1 cellular context compared by ENCODE assay signal in the genomic region with DNA sequence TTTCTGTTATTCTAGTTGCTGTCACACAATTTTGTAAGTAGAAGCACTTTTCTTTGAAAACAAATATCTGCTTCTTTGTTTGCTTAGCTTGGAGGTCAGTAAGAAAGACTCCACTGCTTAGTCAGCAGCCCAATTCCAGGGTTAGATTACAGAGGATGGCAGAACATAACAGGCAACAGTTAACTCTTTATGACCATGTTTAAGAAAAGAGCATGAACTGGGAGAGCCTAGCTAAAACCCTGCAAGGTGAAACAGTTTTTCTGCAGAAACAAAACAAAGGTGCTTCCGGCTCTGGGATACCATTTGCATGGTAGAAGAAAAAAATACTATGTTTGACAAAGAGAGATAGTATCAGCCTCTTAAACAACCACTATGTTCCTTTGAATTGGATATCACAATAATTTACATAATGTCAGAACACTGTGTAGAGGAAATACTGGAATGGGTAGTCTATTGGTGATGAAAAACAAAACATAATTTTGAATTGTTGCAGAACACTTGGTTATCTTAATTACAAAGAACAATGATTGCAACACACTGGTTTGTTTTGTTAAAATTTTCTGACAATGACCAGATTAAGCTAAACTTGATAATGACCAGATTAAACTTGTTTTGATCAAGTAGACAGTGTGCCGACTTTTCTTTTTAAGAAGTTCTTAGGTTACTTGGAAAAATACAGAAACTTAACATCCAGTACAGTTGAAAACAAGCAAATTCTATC.
TF ChIP-seq lines count a peak whose summit lies in the region.

No MANE protein-coding gene starts in this region.

TF ChIP-seq in WTC11, 78 proteins besides CTCF, POLR2A, EP300 and RAD21 (continued from another document):
- TF ChIP-seq, protein P1, sequence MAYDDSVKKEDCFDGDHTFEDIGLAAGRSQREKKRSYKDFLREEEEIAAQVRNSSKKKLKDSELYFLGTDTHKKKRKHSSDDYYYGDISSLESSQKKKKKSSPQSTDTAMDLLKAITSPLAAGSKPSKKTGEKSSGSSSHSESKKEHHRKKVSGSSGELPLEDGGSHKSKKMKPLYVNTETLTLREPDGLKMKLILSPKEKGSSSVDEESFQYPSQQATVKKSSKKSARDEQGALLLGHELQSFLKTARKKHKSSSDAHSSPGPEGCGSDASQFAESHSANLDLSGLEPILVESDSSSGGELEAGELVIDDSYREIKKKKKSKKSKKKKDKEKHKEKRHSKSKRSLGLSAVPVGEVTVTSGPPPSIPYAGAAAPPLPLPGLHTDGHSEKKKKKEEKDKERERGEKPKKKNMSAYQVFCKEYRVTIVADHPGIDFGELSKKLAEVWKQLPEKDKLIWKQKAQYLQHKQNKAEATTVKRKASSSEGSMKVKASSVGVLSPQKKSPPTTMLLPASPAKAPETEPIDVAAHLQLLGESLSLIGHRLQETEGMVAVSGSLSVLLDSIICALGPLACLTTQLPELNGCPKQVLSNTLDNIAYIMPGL (CRISPR knock-in tag; IDR thresholded peaks at IDR 0.05) = no peak
- TF ChIP-seq, protein P2, sequence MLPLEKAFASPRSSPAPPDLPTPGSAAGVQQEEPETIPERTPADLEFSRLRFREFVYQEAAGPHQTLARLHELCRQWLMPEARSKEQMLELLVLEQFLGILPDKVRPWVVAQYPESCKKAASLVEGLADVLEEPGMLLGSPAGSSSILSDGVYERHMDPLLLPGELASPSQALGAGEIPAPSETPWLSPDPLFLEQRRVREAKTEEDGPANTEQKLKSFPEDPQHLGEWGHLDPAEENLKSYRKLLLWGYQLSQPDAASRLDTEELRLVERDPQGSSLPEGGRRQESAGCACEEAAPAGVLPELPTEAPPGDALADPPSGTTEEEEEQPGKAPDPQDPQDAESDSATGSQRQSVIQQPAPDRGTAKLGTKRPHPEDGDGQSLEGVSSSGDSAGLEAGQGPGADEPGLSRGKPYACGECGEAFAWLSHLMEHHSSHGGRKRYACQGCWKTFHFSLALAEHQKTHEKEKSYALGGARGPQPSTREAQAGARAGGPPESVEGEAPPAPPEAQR (CRISPR knock-in tag; IDR thresholded peaks at IDR 0.05) = no peak
